Comparison of ENCODE assay signal across 16 cellular contexts in genomic region chr2:63738019-63738418, GRCh38.
DNase-seq lines count a peak whose midpoint lies in the region; ATAC-seq, FAIRE-seq and TF ChIP-seq lines count a peak whose summit lies in the region.
"Had no signal": no experiment of that assay in that cellular context is flagged by ENCODE, and none has a peak within 500 bp of the region (broad histone marks: within the 10 kb centered on the region; RNA-seq: fewer than 3 reads in every experiment).

No MANE protein-coding gene starts in this region.

- CTCF ChIA-PET in A549 (lab: Yijun Ruan, JAX), result interaction anchor here (1.6 to 5.7 kb wide), 2 partner anchors 39 to 150 kb away, joined by 3 to 35 read pairs; no protein-coding TSS in a partner anchor

- TF ChIP-seq RAD21 in A549 (conservative IDR thresholded peaks at IDR 0.05 in 1 of 2, IDR thresholded peaks at IDR 0.05 in 1 of 2), result no peak

- H3K36me3 ChIP-seq in pancreas, result no peaks in the 10 kb centered on the region
- H3K36me3 ChIP-seq: ovary had no signal

- H3K27me3 ChIP-seq in pancreas, result no peaks in the 10 kb centered on the region
- H3K27me3 ChIP-seq: dorsolateral prefrontal cortex, ovary had no signal

- ATAC-seq in A549, result peak in 1 of 2 experiments; percentile 10; a peak in 2 of 6 replicates
- peak; percentile 35 to 53 (median 40) for ATAC-seq in pancreas
- ATAC-seq: Panc1 had no signal

- peak in 1 of 2 experiments; percentile 15 for DNase-seq in A549 (ENCODE audit: low read depth in 1 of 2, low spot score in 1 of 2)
- peak; percentile 13 for DNase-seq in OCI-M1 (lab: John Stamatoyannopoulos, UW)
- DNase-seq in choroid plexus epithelial cell (ENCODE audit: low read depth), result peak; percentile 34
- DNase-seq in pancreas, result no peak
- no peak for DNase-seq in hepatic stellate cell (ENCODE audit: low spot score)
- DNase-seq in D341Med (ENCODE audit: low spot score), result no peak
- DNase-seq in stimulated activated naive CD4-positive, alpha-beta T cell (lab: John Stamatoyannopoulos, UW), result no peak
- no peak for DNase-seq in HUDEP-2 (lab: John Stamatoyannopoulos, UW; ENCODE audit: unreplicated experiment in 76 of 76)
- DNase-seq: activated CD4-positive, alpha-beta T cell treated with anti-CD3 and anti-CD28 coated beads, Interleukin-2, amount 10 ng/mL, durations not matched to agents 7 days and 5 days; dorsolateral prefrontal cortex; glutamatergic neuron; naive B cell; NCI-H1417; ovary; stimulated activated CD4-positive, alpha-beta T cell treated with anti-CD3 and anti-CD28 coated beads, Interleukin-4, amount 100 ng/mL, for 4 hours had no signal

- no peak for FAIRE-seq in A549 (lab: Jason Lieb, UNC)
- FAIRE-seq in pancreas (lab: Jason Lieb, UNC), result no peak

- TF ChIP-seq CTCF in A549 (IDR thresholded peaks at IDR 0.05) (no peak), choroid plexus epithelial cell (conservative IDR thresholded peaks at IDR 0.05; ENCODE audit: low read depth, low read length) (no peak), pancreas (IDR thresholded peaks at IDR 0.05) (no peak)

- no peak for TF ChIP-seq EP300 in A549 (IDR thresholded peaks at IDR 0.05)

- no peak for TF ChIP-seq POLR2A in A549 (IDR thresholded peaks at IDR 0.05; ENCODE audit: low read length)

- intact Hi-C loops in pancreas (cut with DNase I), result no loop called here

- H3K27ac ChIP-seq in A549 (peak overlapping the region; percentile 78 to 83), pancreas (no peak overlapping the region)
- H3K27ac ChIP-seq: dorsolateral prefrontal cortex had no signal

- POLR2A ChIA-PET in A549 (lab: Yijun Ruan, JAX), result no interaction called here

- H3K4me1 ChIP-seq in A549 (peaks cover 81% of the 10 kb centered on the region), pancreas (peaks cover 31 to 36% (median 36%) of the 10 kb centered on the region in 3 donors)

- H3K4me3 ChIP-seq in A549 (no peak overlapping the region), choroid plexus epithelial cell (ENCODE audit: low read depth, low read length) (no peak overlapping the region), pancreas (no peak overlapping the region)
- H3K4me3 ChIP-seq: dorsolateral prefrontal cortex, ovary had no signal

- H3K4me2 ChIP-seq in A549, result peak overlapping the region; percentile 62

- H3K9me3 ChIP-seq in A549 (no peaks in the 10 kb centered on the region), pancreas (no peaks in the 10 kb centered on the region)
- H3K9me3 ChIP-seq: ovary had no signal

- 21% methylated on average over 2 of the region's 2 CpGs for WGBS in A549 (ENCODE audit: missing lambda C conversion rate)
- 45 to 48% methylated on average over 2 of the region's 2 CpGs for WGBS in pancreas, 2 donors

TF ChIP-seq in A549, 52 proteins besides CTCF, POLR2A, EP300 and RAD21:
- no peak for TF ChIP-seq CEBPB (IDR thresholded peaks at IDR 0.05)
- TF ChIP-seq FOSL2 (IDR thresholded peaks at IDR 0.05), result peak; percentile 31
- TF ChIP-seq FOSL2 (CRISPR knock-in tag; IDR thresholded peaks at IDR 0.05), result peak; percentile 46; the same call in 1 of the 2 replicates

Comparison
In these comparisons a context has a peak if more than half of its experiments do, and no peak if none do; other contexts are left out.
1. DNase-seq: peak in OCI-M1 (single experiment) and choroid plexus epithelial cell (single experiment); none in pancreas (0 of 6), hepatic stellate cell (single experiment), D341Med (single experiment), stimulated activated naive CD4-positive, alpha-beta T cell (0 of 6) and HUDEP-2 (0 of 76).
2. H3K27ac ChIP-seq: peak in A549 (2 of 2); none in pancreas (0 of 4).